8 cellular contexts compared by ENCODE assay signal in genomic region chr5:68288756-68289134, GRCh38.
DNase-seq lines count a peak whose midpoint lies in the region; ATAC-seq and TF ChIP-seq lines count a peak whose summit lies in the region.

No MANE protein-coding gene starts in this region.

- H3K4me1 Mint-ChIP-seq in brain, result peaks cover 68% of the 10 kb centered on the region

- no peak for TF ChIP-seq CTCF in BE2C (IDR thresholded peaks at IDR 0.05; ENCODE audit: low read depth, low read length)
- no peak for TF ChIP-seq CTCF in brain (conservative IDR thresholded peaks at IDR 0.05)

- peaks cover 13% of the 10 kb centered on the region for H3K36me3 Mint-ChIP-seq in brain

- H3K9ac ChIP-seq in HUES48 (ENCODE audit: low read depth, low read length) (peak overlapping the region; percentile 64), subcutaneous abdominal adipose tissue (ENCODE audit: low read length in 5 of 5) (peak overlapping the region; percentile 70 to 96 (median 89))

- H3K4me1 ChIP-seq in BE2C (peaks cover 29% of the 10 kb centered on the region), HUES48 (ENCODE audit: control insufficient read depth, insufficient read depth, low read length) (peaks cover 33% of the 10 kb centered on the region), subcutaneous abdominal adipose tissue (ENCODE audit: control insufficient read depth in 5 of 5, insufficient read depth in 5 of 5, low read length in 5 of 5) (peaks cover 12 to 52% (median 44%) of the 10 kb centered on the region in 5 donors)

- ATAC-seq in GM19397 (IDR thresholded peaks at IDR 0.05; ENCODE audit: unreplicated experiment), result peak; percentile 17
- ATAC-seq in GM21526 (IDR thresholded peaks at IDR 0.05; ENCODE audit: low FRiP score, unreplicated experiment), result no peak

- H3K27me3 Mint-ChIP-seq in brain, result peaks cover 4% of the 10 kb centered on the region

- H3K27me3 ChIP-seq in BE2C, result no peaks in the 10 kb centered on the region
- H3K27me3 ChIP-seq in HUES48 (ENCODE audit: control insufficient read depth, insufficient read depth, low read length), result no peaks in the 10 kb centered on the region
- H3K27me3 ChIP-seq in layer of hippocampus (ENCODE audit: control insufficient read depth, insufficient read depth, low read length), result no peaks in the 10 kb centered on the region
- H3K27me3 ChIP-seq in subcutaneous abdominal adipose tissue (ENCODE audit: control insufficient read depth in 5 of 5, insufficient read depth in 4 of 5, low read length in 5 of 5), result no peaks in the 10 kb centered on the region

- H3K4me3 ChIP-seq in BE2C (ENCODE audit: low read depth, low read length) (peak overlapping the region; percentile 79), HUES48 (ENCODE audit: low read depth, low read length) (peak overlapping the region; percentile 79), subcutaneous abdominal adipose tissue (ENCODE audit: low read depth in 1 of 5, low read length in 5 of 5) (peak overlapping the region; percentile 65 to 97 (median 70))

- peaks cover 17% of the 10 kb centered on the region for H3K36me3 ChIP-seq in BE2C
- peaks cover 10% of the 10 kb centered on the region for H3K36me3 ChIP-seq in HUES48 (ENCODE audit: control insufficient read depth, insufficient read depth, low read length)
- peaks cover 13 to 27% (median 17%) of the 10 kb centered on the region in 5 donors for H3K36me3 ChIP-seq in subcutaneous abdominal adipose tissue (ENCODE audit: control insufficient read depth in 5 of 5, insufficient read depth in 5 of 5, low read length in 5 of 5)

- H3K4me3 Mint-ChIP-seq in brain, result peak overlapping the region; percentile 81 to 91 (median 89)

- H3K27ac Mint-ChIP-seq in brain, result peak overlapping the region; percentile 85 to 99 (median 86)

- DNase-seq in BE2C, result peak; percentile 39
- no peak for DNase-seq in GM19238 (ENCODE audit: insufficient read length, low spot score)

- no peaks in the 10 kb centered on the region for H3K9me3 Mint-ChIP-seq in brain

- peak overlapping the region; percentile 52 for H3K27ac ChIP-seq in HUES48 (ENCODE audit: low read depth, low read length)
- H3K27ac ChIP-seq in layer of hippocampus (ENCODE audit: low read depth, low read length), result peak overlapping the region; percentile 87
- H3K27ac ChIP-seq in subcutaneous abdominal adipose tissue (ENCODE audit: low read depth, low read length), result peak overlapping the region; percentile 90

- no peaks in the 10 kb centered on the region for H3K9me3 ChIP-seq in BE2C
- H3K9me3 ChIP-seq in HUES48 (ENCODE audit: control insufficient read depth, insufficient read depth, low read length), result no peaks in the 10 kb centered on the region
- H3K9me3 ChIP-seq in subcutaneous abdominal adipose tissue (ENCODE audit: control insufficient read depth in 5 of 5, low read length in 5 of 5), result no peaks in the 10 kb centered on the region
